ENCODE assay signal across 25 cellular contexts in genomic region chr22:32888976-32889375, GRCh38.
"Had no signal": no experiment of that assay in that cellular context is flagged by ENCODE, and none has a peak within 500 bp of the region (broad histone marks: within the 10 kb centered on the region; RNA-seq: fewer than 3 reads in every experiment).

No MANE protein-coding gene starts in this region.

- H3K79me2 ChIP-seq: hepatocyte, parathyroid adenoma had no signal

- H3K36me3 Mint-ChIP-seq: memory B cell; stimulated activated naive B cell treated with anti-CD40 and anti-IgM and Interleukin-4, amounts not matched to agents 10 μg/mL and 1 μg/mL and 100 μg/mL, for 72 hours had no signal

- H3K9me3 Mint-ChIP-seq: effector memory CD8-positive, alpha-beta T cell; memory B cell; stimulated activated naive B cell treated with anti-CD40 and anti-IgM and Interleukin-4, amounts not matched to agents 10 μg/mL and 1 μg/mL and 100 μg/mL, for 72 hours; stimulated activated naive CD8-positive, alpha-beta T cell treated with anti-CD3 and anti-CD28 coated beads, Interleukin-15, Interleukin-2, amounts not matched to agents 100 ng/mL and 50 ng/mL, for 24 hours had no signal

- H3K4me1 Mint-ChIP-seq: memory B cell; naive B cell; stimulated activated naive B cell treated with anti-CD40 and anti-IgM and Interleukin-4, amounts not matched to agents 10 μg/mL and 1 μg/mL and 100 μg/mL, for 72 hours had no signal

- H3K4me3 Mint-ChIP-seq: effector memory CD8-positive, alpha-beta T cell; memory B cell; naive B cell; stimulated activated naive B cell treated with anti-CD40 and anti-IgM and Interleukin-4, amounts not matched to agents 10 μg/mL and 1 μg/mL and 100 μg/mL, for 72 hours; stimulated activated naive CD8-positive, alpha-beta T cell treated with anti-CD3 and anti-CD28 coated beads, Interleukin-15, Interleukin-2, amounts not matched to agents 100 ng/mL and 50 ng/mL, for 24 hours had no signal

- H3K9ac ChIP-seq: parathyroid adenoma had no signal

- DNase-seq: caudate nucleus; cerebellar nuclear complex; cortex of kidney; effector memory CD8-positive, alpha-beta T cell; erythroblast; kidney; left lung; naive B cell; sigmoid colon; spleen; stimulated activated naive B cell treated with anti-CD40 and anti-IgM and Interleukin-4, amounts not matched to agents 10 μg/mL and 1 μg/mL and 100 μg/mL, for 72 hours; upper lobe of left lung had no signal

- H3K9me3 ChIP-seq: left lung, neutrophil, sigmoid colon, spleen, thoracic aorta, tibial nerve, upper lobe of left lung had no signal

- H3K36me3 ChIP-seq: left lung, neutrophil, sigmoid colon, spleen, thoracic aorta, tibial nerve, upper lobe of left lung had no signal

- H3K27me3 ChIP-seq: hepatocyte, left lung, neutrophil, sigmoid colon, tibial nerve, upper lobe of left lung had no signal

- H3K4me2 ChIP-seq: hepatocyte had no signal

- H3K27ac ChIP-seq: hepatocyte, left lung, neutrophil, parathyroid adenoma, sigmoid colon, skin epidermis, spleen, thoracic aorta, tibial nerve, upper lobe of left lung had no signal

- ATAC-seq: effector memory CD8-positive, alpha-beta T cell; left lung; stimulated activated naive B cell treated with anti-CD40 and anti-IgM and Interleukin-4, amounts not matched to agents 10 μg/mL and 1 μg/mL and 100 μg/mL, for 72 hours had no signal

- H3K27ac Mint-ChIP-seq: effector memory CD8-positive, alpha-beta T cell; memory B cell; naive B cell; progenitor cell of endocrine pancreas; stimulated activated naive B cell treated with anti-CD40 and anti-IgM and Interleukin-4, amounts not matched to agents 10 μg/mL and 1 μg/mL and 100 μg/mL, for 72 hours; stimulated activated naive CD8-positive, alpha-beta T cell treated with anti-CD3 and anti-CD28 coated beads, Interleukin-15, Interleukin-2, amounts not matched to agents 100 ng/mL and 50 ng/mL, for 24 hours had no signal

- H3K27me3 Mint-ChIP-seq: stimulated activated naive CD8-positive, alpha-beta T cell treated with anti-CD3 and anti-CD28 coated beads, Interleukin-15, Interleukin-2, amounts not matched to agents 100 ng/mL and 50 ng/mL, for 24 hours had no signal

- H3K4me3 ChIP-seq: hepatocyte, left lung, lung, sigmoid colon, skin epidermis, spleen, thoracic aorta, tibial nerve, upper lobe of left lung had no signal

- FAIRE-seq: endometrium, frontal cortex, kidney, urothelium cell line had no signal

- H3K4me1 ChIP-seq: left lung, parathyroid adenoma, spleen, tibial nerve, upper lobe of left lung had no signal

- H2AFZ ChIP-seq: hepatocyte, parathyroid adenoma had no signal
